ENCODE assay signal across 1 cellular context in the genomic region with DNA sequence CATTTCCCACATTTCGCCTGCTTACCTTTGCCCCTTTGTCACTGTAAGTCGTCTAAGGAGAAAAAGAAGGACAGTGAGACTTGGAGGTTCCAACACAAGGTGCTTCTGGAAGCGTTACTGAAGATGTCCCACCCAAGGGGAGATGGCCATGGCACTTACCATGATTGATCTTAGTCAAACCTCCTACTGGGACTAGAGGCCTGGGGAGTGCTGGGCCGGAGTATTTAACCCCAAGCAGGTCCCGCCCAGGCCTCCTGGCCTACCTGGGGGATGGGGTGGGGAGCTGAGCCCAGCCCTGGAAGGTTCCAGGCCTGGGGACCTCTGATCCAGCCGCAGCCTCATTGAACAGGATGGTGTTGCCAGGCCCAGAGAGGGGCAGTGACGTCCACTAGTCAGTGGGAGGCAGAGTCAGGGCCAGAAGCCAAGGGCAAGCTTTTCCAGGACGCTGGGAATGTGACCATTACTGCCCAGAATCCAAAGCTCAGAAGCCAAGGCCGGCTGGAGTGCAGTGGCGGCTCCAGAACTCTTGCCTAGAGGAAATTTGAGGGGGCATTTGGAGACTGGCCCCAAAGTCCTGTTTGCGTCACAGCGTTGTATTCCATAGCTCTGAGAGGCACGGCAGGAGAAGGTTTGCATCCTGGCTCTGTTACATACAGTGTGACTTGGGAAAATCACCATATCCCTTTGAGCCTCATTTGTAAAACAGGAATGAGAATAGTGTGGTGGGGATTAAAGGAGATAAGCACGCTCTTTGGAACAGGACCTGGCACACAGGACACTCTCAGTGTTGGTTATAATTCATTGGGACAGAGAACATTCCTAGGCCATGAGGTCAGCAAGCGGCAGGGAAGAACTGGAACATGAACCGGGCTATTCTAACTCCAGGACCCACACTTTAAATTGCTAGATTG.
TF ChIP-seq lines count a peak whose summit lies in the region.

HPD (minus strand) TSS at position 198 of the 911 bp plus-strand sequence; CDS start at position 162, 36 bp downstream.

TF ChIP-seq in HepG2, 621 proteins besides CTCF, POLR2A, EP300 and RAD21 (continued from another document):
- 0 out of 2 replicates have a peak, but pooled peaks have one; percentile 59 for TF ChIP-seq TRAFD1 (CRISPR knock-in tag; IDR thresholded peaks at IDR 0.05; ENCODE audit: borderline replicate concordance)
- no peak for TF ChIP-seq PRDM10 (CRISPR knock-in tag; IDR thresholded peaks at IDR 0.05; ENCODE audit: low read depth)
- TF ChIP-seq KAT2B (IDR thresholded peaks at IDR 0.05; ENCODE audit: borderline replicate concordance, low read depth, low read length), result no peak
- TF ChIP-seq NFKBIZ (CRISPR knock-in tag; IDR thresholded peaks at IDR 0.05), result peak; percentile 36; the same call in 1 of the 2 replicates
- peak; percentile 83 for TF ChIP-seq ZNF768 (CRISPR knock-in tag; IDR thresholded peaks at IDR 0.05)
- TF ChIP-seq MED13 (CRISPR knock-in tag; IDR thresholded peaks at IDR 0.05), result peak; percentile 36; the same call in 1 of the 2 replicates
- TF ChIP-seq, protein P1, sequence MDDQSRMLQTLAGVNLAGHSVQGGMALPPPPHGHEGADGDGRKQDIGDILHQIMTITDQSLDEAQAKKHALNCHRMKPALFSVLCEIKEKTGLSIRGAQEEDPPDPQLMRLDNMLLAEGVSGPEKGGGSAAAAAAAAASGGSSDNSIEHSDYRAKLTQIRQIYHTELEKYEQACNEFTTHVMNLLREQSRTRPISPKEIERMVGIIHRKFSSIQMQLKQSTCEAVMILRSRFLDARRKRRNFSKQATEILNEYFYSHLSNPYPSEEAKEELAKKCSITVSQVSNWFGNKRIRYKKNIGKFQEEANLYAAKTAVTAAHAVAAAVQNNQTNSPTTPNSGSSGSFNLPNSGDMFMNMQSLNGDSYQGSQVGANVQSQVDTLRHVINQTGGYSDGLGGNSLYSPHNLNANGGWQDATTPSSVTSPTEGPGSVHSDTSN (CRISPR knock-in tag; IDR thresholded peaks at IDR 0.05; ENCODE audit: borderline replicate concordance), result no peak
- TF ChIP-seq, protein P2, sequence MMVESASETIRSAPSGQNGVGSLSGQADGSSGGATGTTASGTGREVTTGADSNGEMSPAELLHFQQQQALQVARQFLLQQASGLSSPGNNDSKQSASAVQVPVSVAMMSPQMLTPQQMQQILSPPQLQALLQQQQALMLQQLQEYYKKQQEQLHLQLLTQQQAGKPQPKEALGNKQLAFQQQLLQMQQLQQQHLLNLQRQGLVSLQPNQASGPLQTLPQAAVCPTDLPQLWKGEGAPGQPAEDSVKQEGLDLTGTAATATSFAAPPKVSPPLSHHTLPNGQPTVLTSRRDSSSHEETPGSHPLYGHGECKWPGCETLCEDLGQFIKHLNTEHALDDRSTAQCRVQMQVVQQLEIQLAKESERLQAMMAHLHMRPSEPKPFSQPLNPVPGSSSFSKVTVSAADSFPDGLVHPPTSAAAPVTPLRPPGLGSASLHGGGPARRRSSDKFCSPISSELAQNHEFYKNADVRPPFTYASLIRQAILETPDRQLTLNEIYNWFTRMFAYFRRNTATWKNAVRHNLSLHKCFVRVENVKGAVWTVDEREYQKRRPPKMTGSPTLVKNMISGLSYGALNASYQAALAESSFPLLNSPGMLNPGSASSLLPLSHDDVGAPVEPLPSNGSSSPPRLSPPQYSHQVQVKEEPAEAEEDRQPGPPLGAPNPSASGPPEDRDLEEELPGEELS (CRISPR knock-in tag; IDR thresholded peaks at IDR 0.05), result peak; percentile 30
- no peak for TF ChIP-seq ZNF879 (CRISPR knock-in tag; IDR thresholded peaks at IDR 0.05)
- peak; percentile 1; the same call in 1 of the 2 replicates for TF ChIP-seq ZKSCAN1 (IDR thresholded peaks at IDR 0.05; ENCODE audit: low read length)
- TF ChIP-seq ATF3 (CRISPR knock-in tag; IDR thresholded peaks at IDR 0.05), result peak; percentile 98
